Comparison of ENCODE assay signal across 9 cellular contexts in the genomic region with DNA sequence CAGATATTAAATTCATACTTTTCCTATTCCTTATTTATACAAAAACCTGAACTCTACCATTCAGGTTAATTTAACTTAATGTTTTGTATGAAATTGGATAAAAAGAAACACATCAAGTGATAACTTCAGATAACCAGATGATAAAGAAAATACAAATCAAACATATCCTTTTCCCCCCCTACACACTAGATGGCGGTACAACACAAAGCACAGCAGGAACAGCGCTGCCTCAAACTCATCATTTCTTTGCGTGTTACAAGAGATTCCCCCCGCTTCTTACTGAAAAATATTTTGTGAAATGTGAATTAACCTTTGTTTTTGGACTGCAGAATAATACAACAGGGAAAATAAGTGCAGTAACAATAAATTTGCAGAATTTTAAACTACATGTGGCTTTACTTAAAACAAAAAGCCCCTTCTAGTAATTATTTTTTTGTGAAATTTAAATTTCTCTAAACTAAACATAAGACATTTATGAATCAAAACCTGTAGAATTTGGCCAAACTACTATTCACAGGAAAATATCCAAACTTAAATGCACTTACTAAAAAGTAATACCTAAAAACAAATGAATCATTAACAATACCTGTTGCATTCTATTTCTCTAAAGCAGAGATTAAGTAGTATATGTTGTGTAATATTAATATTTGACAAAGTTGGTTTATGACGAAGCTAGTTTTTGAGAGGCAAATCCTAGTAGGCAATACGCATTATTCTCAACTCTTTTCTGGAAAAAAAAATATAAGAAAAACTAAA.
DNase-seq lines count a peak whose midpoint lies in the region; ATAC-seq and TF ChIP-seq lines count a peak whose summit lies in the region.
"Had no signal": no experiment of that assay in that cellular context is flagged by ENCODE, and none has a peak within 500 bp of the region (broad histone marks: within the 10 kb centered on the region; RNA-seq: fewer than 3 reads in every experiment).

No MANE protein-coding gene starts in this region.

- peak; percentile 73 for ATAC-seq in GM18861 (IDR thresholded peaks at IDR 0.05; ENCODE audit: unreplicated experiment)
- peak in 1 of 2 donors; percentile 52 for ATAC-seq in activated T-cell treated with anti-CD3 and anti-CD28 coated beads, Interleukin-2, amount 50 U/mL, for 72 hours (replicated peaks in 1 of 2)
- ATAC-seq in HG03460 (IDR thresholded peaks at IDR 0.05; ENCODE audit: unreplicated experiment) = no peak

- TF ChIP-seq CTCF in HL-60 (IDR thresholded peaks at IDR 0.05; ENCODE audit: insufficient read depth, low read length) = peak; percentile 83

- H3K27me3 ChIP-seq in HL-60 (ENCODE audit: insufficient read depth, poor library complexity, severe bottlenecking) = no peaks in the 10 kb centered on the region
- H3K27me3 ChIP-seq: SJSA1 had no signal

- no peaks in the 10 kb centered on the region for H3K9me3 Mint-ChIP-seq in activated T-cell treated with anti-CD3 and anti-CD28 coated beads, Interleukin-2, amount 50 U/mL, for 72 hours

- no peak overlapping the region for H3K4me3 Mint-ChIP-seq in activated T-cell treated with anti-CD3 and anti-CD28 coated beads, Interleukin-2, amount 50 U/mL, for 72 hours

- no peaks in the 10 kb centered on the region for H3K36me3 Mint-ChIP-seq in activated T-cell treated with anti-CD3 and anti-CD28 coated beads, Interleukin-2, amount 50 U/mL, for 72 hours (ENCODE audit: insufficient read depth in 2 of 2)

- no peak overlapping the region for H3K27ac ChIP-seq in HL-60 (replicated peaks)
- H3K27ac ChIP-seq: SJSA1 had no signal

- H3K4me3 ChIP-seq in HL-60 (replicated peaks; ENCODE audit: insufficient read depth, low read length) = no peak overlapping the region
- H3K4me3 ChIP-seq: SJSA1 had no signal

- H3K4me1 Mint-ChIP-seq in activated T-cell treated with anti-CD3 and anti-CD28 coated beads, Interleukin-2, amount 50 U/mL, for 72 hours (ENCODE audit: low read depth) = no peaks in the 10 kb centered on the region

- peak; percentile 68 for DNase-seq in CD1c-positive myeloid dendritic cell (ENCODE audit: extremely low spot score)
- peak; percentile 4 to 48 for DNase-seq in HL-60 (ENCODE audit: low read depth in 1 of 2, low spot score in 1 of 2)
- DNase-seq in NOMO-1 treated with DMSO at 0.1 percent for 48 hours (lab: John Stamatoyannopoulos, UW; ENCODE audit: unreplicated experiment) = peak; percentile 44
- peak; percentile 38 to 50 for DNase-seq in activated T-cell treated with anti-CD3 and anti-CD28 coated beads, Interleukin-2, amount 50 U/mL, for 72 hours
- DNase-seq in glomerular endothelial cell (ENCODE audit: extremely low read depth, low read depth, low spot score) = peak; percentile 44
- peak; percentile 26 for DNase-seq in pulmonary artery endothelial cell (ENCODE audit: low read depth, low spot score)

- no peak overlapping the region for H3K27ac Mint-ChIP-seq in activated T-cell treated with anti-CD3 and anti-CD28 coated beads, Interleukin-2, amount 50 U/mL, for 72 hours

- no peaks in the 10 kb centered on the region for H3K27me3 Mint-ChIP-seq in activated T-cell treated with anti-CD3 and anti-CD28 coated beads, Interleukin-2, amount 50 U/mL, for 72 hours (ENCODE audit: low read depth)
